ENCODE assay signal across 1 cellular context in the genomic region with DNA sequence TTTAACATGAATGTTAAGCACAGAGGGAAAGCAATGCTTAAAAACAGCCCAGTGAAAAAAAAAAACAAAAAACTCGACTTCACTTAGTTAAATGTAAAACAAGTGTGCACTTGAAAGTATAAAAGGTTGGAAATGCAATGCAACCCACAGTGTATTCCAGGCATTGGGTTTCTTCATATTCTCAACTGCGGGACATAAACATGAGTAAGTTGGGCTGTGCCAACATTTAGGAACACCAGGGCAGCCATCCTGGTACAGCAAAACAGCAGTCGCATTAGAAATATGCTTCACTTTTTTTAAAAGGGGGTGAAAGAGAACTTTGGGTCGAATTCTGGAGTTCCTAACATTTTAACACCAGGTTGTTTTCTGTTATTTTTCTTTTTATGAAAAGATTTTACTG.
TF ChIP-seq lines count a peak whose summit lies in the region.

No MANE protein-coding gene starts in this region.

TF ChIP-seq in HepG2, 621 proteins besides CTCF, POLR2A, EP300 and RAD21:
- TF ChIP-seq ELF3 (CRISPR knock-in tag; IDR thresholded peaks at IDR 0.05) = no peak
- TF ChIP-seq, protein P1, sequence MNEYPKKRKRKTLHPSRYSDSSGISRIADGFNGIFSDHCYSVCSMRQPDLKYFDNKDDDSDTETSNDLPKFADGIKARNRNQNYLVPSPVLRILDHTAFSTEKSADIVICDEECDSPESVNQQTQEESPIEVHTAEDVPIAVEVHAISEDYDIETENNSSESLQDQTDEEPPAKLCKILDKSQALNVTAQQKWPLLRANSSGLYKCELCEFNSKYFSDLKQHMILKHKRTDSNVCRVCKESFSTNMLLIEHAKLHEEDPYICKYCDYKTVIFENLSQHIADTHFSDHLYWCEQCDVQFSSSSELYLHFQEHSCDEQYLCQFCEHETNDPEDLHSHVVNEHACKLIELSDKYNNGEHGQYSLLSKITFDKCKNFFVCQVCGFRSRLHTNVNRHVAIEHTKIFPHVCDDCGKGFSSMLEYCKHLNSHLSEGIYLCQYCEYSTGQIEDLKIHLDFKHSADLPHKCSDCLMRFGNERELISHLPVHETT (CRISPR knock-in tag; conservative IDR thresholded peaks at IDR 0.05) = no peak
- no peak for TF ChIP-seq ZNF12 (CRISPR knock-in tag; IDR thresholded peaks at IDR 0.05)
